7 cellular contexts compared by ENCODE assay signal in the genomic region with DNA sequence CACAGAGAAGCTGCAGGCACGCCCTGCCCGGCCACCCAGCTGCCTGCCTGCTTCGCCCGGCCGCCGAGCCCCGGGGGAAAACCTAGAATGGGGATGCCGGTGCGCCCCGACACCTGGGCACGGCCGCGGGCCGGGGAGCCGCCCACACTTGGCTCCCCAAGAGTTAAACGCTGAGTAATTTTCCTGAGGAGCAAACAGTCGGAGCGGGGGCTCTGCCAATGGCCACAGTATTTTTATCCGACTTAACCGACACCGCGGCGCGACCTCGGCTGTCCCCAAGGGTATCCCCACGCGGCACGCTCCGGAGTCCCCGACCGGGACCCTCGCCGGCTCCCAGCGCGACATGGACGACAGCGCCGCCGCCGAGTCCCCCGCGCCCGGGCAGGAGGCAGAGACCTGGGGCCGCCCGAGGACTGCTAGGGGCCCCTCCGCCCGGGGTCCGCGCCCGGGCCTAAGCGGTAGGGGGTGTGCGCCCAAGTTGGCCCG. TPM values are rescaled to one million over a fixed set of nuclear protein-coding genes. Genes with fewer than 3 reads are reported as not detected.
DNase-seq lines count a peak whose midpoint lies in the region; ATAC-seq, FAIRE-seq and TF ChIP-seq lines count a peak whose summit lies in the region.

No MANE protein-coding gene starts in this region.

- H3K9me3 ChIP-seq in OCI-LY1 (ENCODE audit: low read length) (no peaks in the 10 kb centered on the region), keratinocyte (ENCODE audit: control insufficient read depth, low read depth, low read length) (no peaks in the 10 kb centered on the region)

- ATAC-seq in GM18861 (IDR thresholded peaks at IDR 0.05; ENCODE audit: unreplicated experiment) (peak; percentile 13), HG02610 (IDR thresholded peaks at IDR 0.05; ENCODE audit: unreplicated experiment) (peak; percentile 23)

- H2AFZ ChIP-seq in OCI-LY1 (ENCODE audit: low read length) (no peak overlapping the region), keratinocyte (ENCODE audit: control insufficient read depth, low read length) (peak overlapping the region; percentile 86)

- no peaks in the 10 kb centered on the region for H4K20me1 ChIP-seq in OCI-LY1 (ENCODE audit: insufficient read depth, low read length)
- no peaks in the 10 kb centered on the region for H4K20me1 ChIP-seq in keratinocyte (ENCODE audit: control insufficient read depth, extremely low read depth, insufficient read depth, low read length)

- no peaks in the 10 kb centered on the region for H3K9me2 ChIP-seq in OCI-LY1 (ENCODE audit: low read depth, low read length)

- no peak for FAIRE-seq in keratinocyte (lab: Jason Lieb, UNC)

- in situ Hi-C loops in astrocyte of the spinal cord (cut with HindIII; ENCODE audit: low sequenced_read_pairs) = no loop called here

- peak overlapping the region; percentile 94 for H3K4me3 ChIP-seq in OCI-LY1 (ENCODE audit: low read depth, low read length, poor library complexity, severe bottlenecking)
- H3K4me3 ChIP-seq in astrocyte of the spinal cord (ENCODE audit: low read depth, low read length) = peak overlapping the region; percentile 66
- H3K4me3 ChIP-seq in keratinocyte (ENCODE audit: control insufficient read depth in 2 of 3, extremely low read depth in 1 of 3, insufficient read depth in 2 of 3, low read depth in 1 of 3, low read length in 3 of 3) = peak overlapping the region; percentile 76 to 87 (median 85)

- H3K27ac ChIP-seq in OCI-LY1 (ENCODE audit: low read depth, low read length, poor library complexity, severe bottlenecking) = no peak overlapping the region
- H3K27ac ChIP-seq in keratinocyte (ENCODE audit: control insufficient read depth, insufficient read depth, low read length) = peak overlapping the region; percentile 87

- dilution Hi-C loops in keratinocyte (cut with MboI; ENCODE audit: extremely low pct_ligation_motif_present, low sequenced_read_pairs) = no loop called here

- H3F3A ChIP-seq in OCI-LY1 (ENCODE audit: insufficient read depth, low read length) = no peaks in the 10 kb centered on the region

- H3K79me2 ChIP-seq in OCI-LY1 (ENCODE audit: insufficient read depth, low read length) (no peaks in the 10 kb centered on the region), keratinocyte (ENCODE audit: control insufficient read depth, insufficient read depth, low read length) (peaks cover 31% of the 10 kb centered on the region)

- H3K9me1 ChIP-seq in keratinocyte (ENCODE audit: control insufficient read depth, extremely low read depth, insufficient read depth, low read length) = no peaks in the 10 kb centered on the region

- no peak for TF ChIP-seq CTCF in OCI-LY1 (IDR thresholded peaks at IDR 0.05; ENCODE audit: low read length)
- no peak for TF ChIP-seq CTCF in astrocyte of the spinal cord (IDR thresholded peaks at IDR 0.05; ENCODE audit: low read depth, low read length)
- TF ChIP-seq CTCF in keratinocyte (optimal IDR thresholded peaks at IDR 0.05 in 1 of 3, IDR thresholded peaks at IDR 0.05 in 1 of 3, conservative IDR thresholded peaks at IDR 0.05 in 1 of 3; ENCODE audit: extremely low read depth in 1 of 3, insufficient read depth in 2 of 3, low read length in 3 of 3) = no peak

- H3K4me2 ChIP-seq in OCI-LY1 (ENCODE audit: low read length) (peak overlapping the region; percentile 98), keratinocyte (ENCODE audit: control insufficient read depth, extremely low read depth, insufficient read depth, low read depth, low read length) (peak overlapping the region; percentile 86)

- H3K36me3 ChIP-seq in OCI-LY1 (ENCODE audit: insufficient read depth, low read length) = no peaks in the 10 kb centered on the region; the same call in 1 of the 2 replicates
- peaks cover 0 to 5% of the 10 kb centered on the region in 2 experiments for H3K36me3 ChIP-seq in keratinocyte (ENCODE audit: control insufficient read depth in 2 of 2, extremely low read depth in 1 of 2, insufficient read depth in 2 of 2, low read length in 2 of 2)

- DNase-seq in astrocyte of the spinal cord (ENCODE audit: low read depth, low spot score) (peak; percentile 15), keratinocyte (ENCODE audit: low read depth, low spot score) (no peak), NCI-H2227 treated with DMSO at 0.1 percent for 48 hours (lab: John Stamatoyannopoulos, UW) (no peak)
- peak; percentile 2 to 12 for DNase-seq in stimulated activated CD4-positive, alpha-beta T cell treated with anti-CD3 and anti-CD28 coated beads, Interleukin-15, amount 100 ng/mL, for 48 hours (ENCODE audit: low read depth in 2 of 2)

- H3K4me1 ChIP-seq in OCI-LY1 (ENCODE audit: insufficient read depth, low read length, severe bottlenecking) = peaks cover 16% of the 10 kb centered on the region
- H3K4me1 ChIP-seq in keratinocyte (ENCODE audit: control insufficient read depth, extremely low read depth, insufficient read depth, low read length) = peaks cover 15% of the 10 kb centered on the region

- no peaks in the 10 kb centered on the region for H3K27me3 ChIP-seq in OCI-LY1 (ENCODE audit: insufficient read depth, low read length)
- H3K27me3 ChIP-seq in keratinocyte (ENCODE audit: control insufficient read depth, extremely low read depth, insufficient read depth, low read length) = no peaks in the 10 kb centered on the region

- H3K9ac ChIP-seq in OCI-LY1 (ENCODE audit: low read length) = peak overlapping the region; percentile 84
- H3K9ac ChIP-seq in keratinocyte (ENCODE audit: control insufficient read depth, extremely low read depth, insufficient read depth, low read length) = peak overlapping the region; percentile 88

RNA-seq across cellular contexts. Expression of a gene that starts 0.6 kb away (rescaled TPM):
- 43.5 to 68.3 TPM (median 49.3 TPM) in 3 replicates for polyA plus RNA-seq in keratinocyte
- polyA plus RNA-seq in keratinocyte (2011; ENCODE audit: low read depth) = 185 TPM
- 32.6 and 32.8 TPM in 2 replicates for polyA plus RNA-seq in keratinocyte (2011; cell fraction: cytosol; rRNA removed)
- 64.7 and 66.2 TPM in 2 replicates for polyA plus RNA-seq in keratinocyte (2011; cell fraction: nucleus; rRNA removed)
- polyA plus RNA-seq in keratinocyte (2012; ENCODE audit: low replicate concordance) = 31.8 and 40.9 TPM in 2 replicates
- 58.7 to 74.1 TPM (median 72.3 TPM) in 3 replicates for polyA minus RNA-seq in keratinocyte
- polyA minus RNA-seq in keratinocyte (2011; cell fraction: cytosol; rRNA and poly(A)+ RNA removed) = 36.8 TPM
- 42.5 and 70.0 TPM in 2 replicates for polyA minus RNA-seq in keratinocyte (2011; cell fraction: nucleus; rRNA and poly(A)+ RNA removed)

Comparison
In these comparisons a context has a peak if more than half of its experiments do, and no peak if none do; other contexts are left out.
1. DNase-seq: peak in astrocyte of the spinal cord (single experiment) and stimulated activated CD4-positive, alpha-beta T cell treated with anti-CD3 and anti-CD28 coated beads, Interleukin-15, amount 100 ng/mL, for 48 hours (2 of 2); none in keratinocyte (single experiment) and NCI-H2227 treated with DMSO at 0.1 percent for 48 hours (single experiment).
2. Peak in every context shown above with its lines, with median percentiles within 50 percentile points of each other: H3K4me3 ChIP-seq.